Comparison of ENCODE assay signal across 1 cellular context in genomic region chr3:32850636-32851035, GRCh38.
TF ChIP-seq lines count a peak whose summit lies in the region.

No MANE protein-coding gene starts in this region.

TF ChIP-seq in H1, 55 proteins besides CTCF, POLR2A, EP300 and RAD21:
- TF ChIP-seq RBBP5 (IDR thresholded peaks at IDR 0.05; ENCODE audit: borderline replicate concordance, low read depth, low read length): no peak
